ENCODE assay signal across 10 cellular contexts in the genomic region with DNA sequence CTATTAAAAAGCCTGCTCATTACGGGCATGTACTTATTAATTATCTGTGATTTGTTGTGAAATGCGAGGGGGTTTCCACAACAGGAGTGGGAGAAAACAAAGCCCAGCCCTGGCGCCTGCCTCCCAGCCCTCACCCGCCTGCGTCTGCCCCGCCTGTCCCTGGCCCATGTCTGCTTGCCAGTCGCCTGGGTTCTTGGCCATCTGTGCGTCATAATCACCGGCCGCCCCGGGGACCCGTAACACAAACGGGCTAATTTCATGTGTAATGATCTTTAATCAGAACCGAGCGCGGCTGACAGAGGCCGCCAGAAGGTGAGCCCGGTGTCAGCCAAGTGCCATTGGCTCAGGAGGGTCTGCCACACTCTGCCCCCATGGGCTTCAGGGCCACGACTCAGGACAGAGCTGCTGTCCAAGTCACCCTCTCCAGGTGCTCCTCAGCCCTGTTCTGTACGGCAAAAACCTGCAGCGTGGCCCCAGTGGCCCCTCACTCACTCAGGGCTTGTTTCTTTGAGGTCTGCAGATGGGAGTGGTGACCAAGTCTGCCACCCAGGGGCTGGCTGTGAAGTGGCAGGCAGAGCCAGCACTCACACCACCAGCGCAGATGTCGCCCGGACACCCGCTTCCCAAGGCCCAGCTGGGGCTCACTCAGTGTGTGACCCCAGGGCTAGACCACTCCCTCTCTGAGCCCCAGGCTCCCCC. TPM values are rescaled to one million over a fixed set of nuclear protein-coding genes. Genes with fewer than 3 reads are reported as not detected.
DNase-seq lines count a peak whose midpoint lies in the region; FAIRE-seq and TF ChIP-seq lines count a peak whose summit lies in the region.
"Had no signal": no experiment of that assay in that cellular context is flagged by ENCODE, and none has a peak within 500 bp of the region (broad histone marks: within the 10 kb centered on the region; RNA-seq: fewer than 3 reads in every experiment).

No MANE protein-coding gene starts in this region.

- H3K4me1 Mint-ChIP-seq in mesothelial cell of epicardium, result no peaks in the 10 kb centered on the region

- no peak overlapping the region for H3K27ac Mint-ChIP-seq in mesothelial cell of epicardium
- H3K27ac Mint-ChIP-seq: activated T-helper 2 cell treated with anti-CD3 and anti-CD28 coated beads, Interferon-gamma antibody, Interleukin-2, Interleukin-4, amounts not matched to agents 10 μg/mL and 5 μg/mL and 100 μg/mL, durations not matched to agents 14 hours and 24 hours and 36 hours had no signal

- H3K4me3 ChIP-seq in astrocyte of the cerebellum (ENCODE audit: low read depth, low read length), result no peak overlapping the region

- no peak overlapping the region for H3K4me3 Mint-ChIP-seq in mesothelial cell of epicardium

- TF ChIP-seq CTCF in D721Med (IDR thresholded peaks at IDR 0.05; ENCODE audit: insufficient read depth, missing control alignments) (peak; percentile 44), astrocyte of the cerebellum (IDR thresholded peaks at IDR 0.05; ENCODE audit: low read depth, low read length, missing control alignments) (peak; percentile 57), mesothelial cell of epicardium (IDR thresholded peaks at IDR 0.05; ENCODE audit: unreplicated experiment) (peak; percentile 26)

- H3K27me3 Mint-ChIP-seq in mesothelial cell of epicardium (ENCODE audit: low read depth), result peaks cover 4% of the 10 kb centered on the region

- DNase-seq in D721Med (ENCODE audit: insufficient read length, low spot score) (peak; percentile 86), HK-2 (ENCODE audit: unreplicated experiment) (peak; percentile 13), astrocyte of the cerebellum (ENCODE audit: low read depth) (no peak), mesothelial cell of epicardium (ENCODE audit: low spot score in 2 of 2, unreplicated experiment in 2 of 2) (no peak), NCI-H446 treated with DMSO at 0.1 percent for 48 hours (lab: John Stamatoyannopoulos, UW) (no peak), NCI-H1436 (lab: John Stamatoyannopoulos, UW) (no peak), SIG-M5 (lab: John Stamatoyannopoulos, UW) (no peak), hippocampal formation (lab: John Stamatoyannopoulos, UW) (no peak)
- DNase-seq: foreskin melanocyte had no signal

- no peaks in the 10 kb centered on the region for H3K9me3 Mint-ChIP-seq in mesothelial cell of epicardium
- H3K9me3 Mint-ChIP-seq: activated T-helper 2 cell treated with anti-CD3 and anti-CD28 coated beads, Interferon-gamma antibody, Interleukin-2, Interleukin-4, amounts not matched to agents 10 μg/mL and 5 μg/mL and 100 μg/mL, durations not matched to agents 14 hours and 24 hours and 36 hours had no signal

- in situ Hi-C loops in astrocyte of the cerebellum (cut with HindIII; ENCODE audit: low sequenced_read_pairs), result no loop called here

- FAIRE-seq in D721Med (lab: Jason Lieb, UNC), result no peak

- no peaks in the 10 kb centered on the region for H3K36me3 Mint-ChIP-seq in mesothelial cell of epicardium

RNA-seq across cellular contexts. Expression of gene TMEM115, which starts 28.8 kb away (rescaled TPM):
- 38.6 to 41.3 TPM (median 40.3 TPM) in 3 replicates for total RNA-seq in mesothelial cell of epicardium

RNA-seq across cellular contexts. Expression of gene CYB561D2, which starts 37.5 kb away (rescaled TPM):
- total RNA-seq in mesothelial cell of epicardium, result 12.9 to 13.6 TPM (median 13.1 TPM) in 3 replicates

RNA-seq across cellular contexts. Expression of gene NPRL2, which starts 37.6 kb away (rescaled TPM):
- 19.9 to 23.4 TPM (median 23.3 TPM) in 3 replicates for total RNA-seq in mesothelial cell of epicardium

RNA-seq across cellular contexts. Expression of gene ZMYND10, which starts 42.6 kb away (rescaled TPM):
- 0.54 to 1.00 TPM (median 0.83 TPM) in 3 replicates for total RNA-seq in mesothelial cell of epicardium

RNA-seq across cellular contexts. Expression of gene RASSF1, which starts 47.5 kb away (rescaled TPM):
- total RNA-seq in mesothelial cell of epicardium, result 13.7 to 15.4 TPM (median 14.3 TPM) in 3 replicates

Comparison
In these comparisons a context has a peak if more than half of its experiments do, and no peak if none do; other contexts are left out.
1. DNase-seq: peak in D721Med (single experiment) and HK-2 (single experiment); none in astrocyte of the cerebellum (single experiment), mesothelial cell of epicardium (0 of 2), NCI-H446 treated with DMSO at 0.1 percent for 48 hours (single experiment), NCI-H1436 (single experiment), SIG-M5 (single experiment) and hippocampal formation (0 of 2).
2. Peak in every context shown above with its lines, with median percentiles within 50 percentile points of each other: CTCF ChIP-seq.